1 cellular context compared by ENCODE assay signal in genomic region chr2:239402666-239403065, GRCh38.
TF ChIP-seq lines count a peak whose summit lies in the region.

No MANE protein-coding gene starts in this region.

TF ChIP-seq in GM12878, 131 proteins besides CTCF, POLR2A, EP300 and RAD21 (continued from another document):
- TF ChIP-seq FOXM1 (IDR thresholded peaks at IDR 0.05; ENCODE audit: low read depth, low read length): no peak
- TF ChIP-seq, protein P1, sequence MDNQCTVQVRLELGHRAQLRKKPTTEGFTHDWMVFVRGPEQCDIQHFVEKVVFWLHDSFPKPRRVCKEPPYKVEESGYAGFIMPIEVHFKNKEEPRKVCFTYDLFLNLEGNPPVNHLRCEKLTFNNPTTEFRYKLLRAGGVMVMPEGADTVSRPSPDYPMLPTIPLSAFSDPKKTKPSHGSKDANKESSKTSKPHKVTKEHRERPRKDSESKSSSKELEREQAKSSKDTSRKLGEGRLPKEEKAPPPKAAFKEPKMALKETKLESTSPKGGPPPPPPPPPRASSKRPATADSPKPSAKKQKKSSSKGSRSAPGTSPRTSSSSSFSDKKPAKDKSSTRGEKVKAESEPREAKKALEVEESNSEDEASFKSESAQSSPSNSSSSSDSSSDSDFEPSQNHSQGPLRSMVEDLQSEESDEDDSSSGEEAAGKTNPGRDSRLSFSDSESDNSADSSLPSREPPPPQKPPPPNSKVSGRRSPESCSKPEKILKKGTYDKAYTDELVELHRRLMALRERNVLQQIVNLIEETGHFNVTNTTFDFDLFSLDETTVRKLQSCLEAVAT (IDR thresholded peaks at IDR 0.05): no peak
- no peak for TF ChIP-seq BRCA1 (IDR thresholded peaks at IDR 0.05; ENCODE audit: low read depth, low read length)
- no peak for TF ChIP-seq MTA3 (IDR thresholded peaks at IDR 0.05; ENCODE audit: borderline replicate concordance, low read length)
- TF ChIP-seq TBL1XR1 (IDR thresholded peaks at IDR 0.05; ENCODE audit: low read depth, low read length): no peak
- TF ChIP-seq ZBED1 (IDR thresholded peaks at IDR 0.05; ENCODE audit: borderline replicate concordance): no peak
- TF ChIP-seq BMI1 (IDR thresholded peaks at IDR 0.05; ENCODE audit: borderline replicate concordance): no peak
- TF ChIP-seq SMAD5 (IDR thresholded peaks at IDR 0.05; ENCODE audit: low read depth): no peak
- TF ChIP-seq SMARCA5 (IDR thresholded peaks at IDR 0.05): no peak
- TF ChIP-seq NFXL1 (IDR thresholded peaks at IDR 0.05; ENCODE audit: borderline replicate concordance): no peak
- TF ChIP-seq FOXK2 (IDR thresholded peaks at IDR 0.05): no peak
- no peak for TF ChIP-seq CEBPZ (IDR thresholded peaks at IDR 0.05; ENCODE audit: low read depth, low read length)
- TF ChIP-seq HDAC6 (IDR thresholded peaks at IDR 0.05; ENCODE audit: unreplicated experiment): no peak
